In genomic region chr5:91166040-91166807, GRCh38 we compare ENCODE assay signal across 23 cellular contexts.
DNase-seq lines count a peak whose midpoint lies in the region; ATAC-seq, FAIRE-seq and TF ChIP-seq lines count a peak whose summit lies in the region.
"Had no signal": no experiment of that assay in that cellular context is flagged by ENCODE, and none has a peak within 500 bp of the region (broad histone marks: within the 10 kb centered on the region; RNA-seq: fewer than 3 reads in every experiment).

No MANE protein-coding gene starts in this region.

- ATAC-seq in activated CD4-positive, CD25-positive, alpha-beta regulatory T cell treated with anti-CD3 and anti-CD28 coated beads, Interleukin-2, amount 50 U/mL, for 24 hours = no peak
- ATAC-seq: HCT116; naive thymus-derived CD4-positive, alpha-beta T cell had no signal

- H3K9me1 ChIP-seq in keratinocyte (ENCODE audit: control insufficient read depth, extremely low read depth, insufficient read depth, low read length) = no peaks in the 10 kb centered on the region

- TF ChIP-seq CTCF in PC-9 (conservative IDR thresholded peaks at IDR 0.05) (no peak), chondrocyte (IDR thresholded peaks at IDR 0.05) (no peak), keratinocyte (optimal IDR thresholded peaks at IDR 0.05 in 1 of 3, IDR thresholded peaks at IDR 0.05 in 1 of 3, conservative IDR thresholded peaks at IDR 0.05 in 1 of 3; ENCODE audit: extremely low read depth in 1 of 3, insufficient read depth in 2 of 3, low read length in 3 of 3) (no peak)

- peak; percentile 9 for FAIRE-seq in keratinocyte (lab: Jason Lieb, UNC)
- FAIRE-seq: kidney had no signal

- no peaks in the 10 kb centered on the region for H3K79me2 ChIP-seq in PC-9 (ENCODE audit: low read depth)
- no peaks in the 10 kb centered on the region for H3K79me2 ChIP-seq in keratinocyte (ENCODE audit: control insufficient read depth, insufficient read depth, low read length)
- H3K79me2 ChIP-seq: parathyroid adenoma had no signal

- H3K4me1 ChIP-seq in PC-9 (replicated peaks; ENCODE audit: insufficient read depth) = peaks cover 52% of the 10 kb centered on the region
- H3K4me1 ChIP-seq in keratinocyte (ENCODE audit: control insufficient read depth, extremely low read depth, insufficient read depth, low read length) = peaks cover 29% of the 10 kb centered on the region
- H3K4me1 ChIP-seq in effector memory CD4-positive, alpha-beta T cell (ENCODE audit: control insufficient read depth, insufficient read depth, low read length, poor library complexity, severe bottlenecking) = no peaks in the 10 kb centered on the region
- H3K4me1 ChIP-seq: parathyroid adenoma had no signal

- CTCF ChIA-PET in PC-9 (lab: Charles Lee) = interaction anchor here (0.7 kb wide), 1 partner anchor 64 kb away, joined by 4 read pairs; no protein-coding TSS in a partner anchor

- no peak overlapping the region for H3K4me3 Mint-ChIP-seq in chondrocyte (ENCODE audit: unreplicated experiment)
- H3K4me3 Mint-ChIP-seq: dendritic cell treated with granulocyte-macrophage colony-stimulating factor and Interleukin-4, amounts not matched to agents 40 ng/mL and 50 ng/mL, for 4 days; naive thymus-derived CD4-positive, alpha-beta T cell had no signal

- H3K9ac ChIP-seq in keratinocyte (ENCODE audit: control insufficient read depth, extremely low read depth, insufficient read depth, low read length) = no peak overlapping the region
- H3K9ac ChIP-seq: parathyroid adenoma had no signal

- H3K9me3 Mint-ChIP-seq in chondrocyte (ENCODE audit: low read depth) = no peaks in the 10 kb centered on the region
- H3K9me3 Mint-ChIP-seq: dendritic cell treated with granulocyte-macrophage colony-stimulating factor and Interleukin-4, amounts not matched to agents 40 ng/mL and 50 ng/mL, for 4 days; naive thymus-derived CD4-positive, alpha-beta T cell had no signal

- POLR2A ChIA-PET in PC-9 (lab: Charles Lee; ENCODE audit: unreplicated experiment) = no interaction called here

- DNase-seq in EH (ENCODE audit: low read depth) (peak; percentile 75), PC-9 (peak in 1 of 2 experiments; percentile 64), chondrocyte (ENCODE audit: low spot score) (no peak), keratinocyte (ENCODE audit: low read depth, low spot score) (no peak)
- no peak for DNase-seq in activated CD4-positive, alpha-beta T cell treated with anti-CD3 and anti-CD28 coated beads, Interleukin-2, amount 50 U/mL, for 4 hours
- DNase-seq in effector memory CD4-positive, alpha-beta T cell = no peak
- DNase-seq in activated CD4-positive, alpha-beta T cell treated with anti-CD3 and anti-CD28 coated beads for 4 hours = no peak
- DNase-seq: activated CD8-positive, alpha-beta memory T cell treated with anti-CD3 and anti-CD28 coated beads, Interleukin-2, amount 50 U/mL, for 4 hours; AML-193; anterior cingulate cortex; COR-L47; Kasumi-1; kidney; naive thymus-derived CD4-positive, alpha-beta T cell; NCI-H1105; NCI-H526 treated with DMSO at 0.1 percent for 48 hours; stimulated activated CD4-positive, alpha-beta T cell treated with anti-CD3 and anti-CD28 coated beads, Interleukin-2, amount 100 ng/mL, for 48 hours; substantia nigra had no signal

- H3K4me1 Mint-ChIP-seq in chondrocyte (ENCODE audit: low read depth) = peaks cover 45% of the 10 kb centered on the region

- peaks cover 41% of the 10 kb centered on the region for H3F3A ChIP-seq in PC-9 (ENCODE audit: insufficient read depth, low read depth)

- H3K27me3 ChIP-seq in PC-9 (ENCODE audit: insufficient read depth, low read depth) (no peaks in the 10 kb centered on the region), keratinocyte (ENCODE audit: control insufficient read depth, extremely low read depth, insufficient read depth, low read length) (no peaks in the 10 kb centered on the region)
- H3K27me3 ChIP-seq in effector memory CD4-positive, alpha-beta T cell (replicated peaks; ENCODE audit: control insufficient read depth, insufficient read depth, low read length, poor library complexity, severe bottlenecking) = no peaks in the 10 kb centered on the region
- H3K27me3 ChIP-seq: esophagus muscularis mucosa had no signal

- H3K4me3 ChIP-seq in PC-9 (no peak overlapping the region), keratinocyte (ENCODE audit: control insufficient read depth in 2 of 3, extremely low read depth in 1 of 3, insufficient read depth in 2 of 3, low read depth in 1 of 3, low read length in 3 of 3) (no peak overlapping the region)
- H3K4me3 ChIP-seq in effector memory CD4-positive, alpha-beta T cell (ENCODE audit: insufficient read depth, low read depth, low read length, poor library complexity, severe bottlenecking) = no peak overlapping the region
- H3K4me3 ChIP-seq: esophagus muscularis mucosa had no signal

- H3K36me3 Mint-ChIP-seq in chondrocyte (ENCODE audit: low read depth) = no peaks in the 10 kb centered on the region
- H3K36me3 Mint-ChIP-seq: naive thymus-derived CD4-positive, alpha-beta T cell had no signal

- intact Hi-C loops in PC-9 (cut with micrococcal nuclease; ENCODE audit: unreplicated experiment) = no loop called here

- BruUV-seq in PC-9 (replicated peaks; lab: Mats Ljungman, UMichigan) = no TSS peak

- no peaks in the 10 kb centered on the region for H3K27me3 Mint-ChIP-seq in chondrocyte (ENCODE audit: low read depth)
- H3K27me3 Mint-ChIP-seq: dendritic cell treated with granulocyte-macrophage colony-stimulating factor and Interleukin-4, amounts not matched to agents 40 ng/mL and 50 ng/mL, for 4 days had no signal

- H3K36me3 ChIP-seq in PC-9 (ENCODE audit: low read depth) (no peaks in the 10 kb centered on the region), keratinocyte (ENCODE audit: control insufficient read depth in 2 of 2, extremely low read depth in 1 of 2, insufficient read depth in 2 of 2, low read length in 2 of 2) (no peaks in the 10 kb centered on the region)
- no peaks in the 10 kb centered on the region for H3K36me3 ChIP-seq in effector memory CD4-positive, alpha-beta T cell (ENCODE audit: control insufficient read depth, insufficient read depth, low read length)
- H3K36me3 ChIP-seq: esophagus muscularis mucosa had no signal

- peaks cover 14% of the 10 kb centered on the region; the same call in 1 of the 2 replicates for H3K9me3 ChIP-seq in PC-9 (ENCODE audit: insufficient read depth, low read depth)
- H3K9me3 ChIP-seq in keratinocyte (ENCODE audit: control insufficient read depth, low read depth, low read length) = no peaks in the 10 kb centered on the region
- no peaks in the 10 kb centered on the region for H3K9me3 ChIP-seq in effector memory CD4-positive, alpha-beta T cell (ENCODE audit: control insufficient read depth, low read length)
- H3K9me3 ChIP-seq: esophagus muscularis mucosa had no signal

- no peaks in the 10 kb centered on the region for H3K9me2 ChIP-seq in PC-9 (ENCODE audit: insufficient read depth)

- peak overlapping the region; percentile 82 for H3K27ac Mint-ChIP-seq in chondrocyte (ENCODE audit: unreplicated experiment)
- H3K27ac Mint-ChIP-seq: dendritic cell treated with granulocyte-macrophage colony-stimulating factor and Interleukin-4, amounts not matched to agents 40 ng/mL and 50 ng/mL, for 4 days; naive thymus-derived CD4-positive, alpha-beta T cell had no signal

- peak overlapping the region; percentile 68 for H3K27ac ChIP-seq in PC-9
- H3K27ac ChIP-seq in keratinocyte (ENCODE audit: control insufficient read depth, insufficient read depth, low read length) = no peak overlapping the region
- no peak overlapping the region for H3K27ac ChIP-seq in effector memory CD4-positive, alpha-beta T cell (ENCODE audit: insufficient read depth, low read length, poor library complexity, severe bottlenecking)
- H3K27ac ChIP-seq: parathyroid adenoma had no signal

- H2AFZ ChIP-seq in PC-9 (peak overlapping the region; percentile 62; the same call in 1 of the 2 replicates), keratinocyte (ENCODE audit: control insufficient read depth, low read length) (no peak overlapping the region)
- H2AFZ ChIP-seq: parathyroid adenoma had no signal

- no peaks in the 10 kb centered on the region for H4K20me1 ChIP-seq in PC-9 (ENCODE audit: insufficient read depth)
- H4K20me1 ChIP-seq in keratinocyte (ENCODE audit: control insufficient read depth, extremely low read depth, insufficient read depth, low read length) = no peaks in the 10 kb centered on the region

- H3K4me2 ChIP-seq in PC-9 (peak overlapping the region; percentile 54), keratinocyte (ENCODE audit: control insufficient read depth, extremely low read depth, insufficient read depth, low read depth, low read length) (no peak overlapping the region)

- dilution Hi-C loops in keratinocyte (cut with MboI; ENCODE audit: extremely low pct_ligation_motif_present, low sequenced_read_pairs) = no loop called here
